8 cellular contexts compared by ENCODE assay signal in genomic region chr14:77208266-77208978, GRCh38. TPM values are rescaled to one million over a fixed set of nuclear protein-coding genes. Genes with fewer than 3 reads are reported as not detected.
DNase-seq lines count a peak whose midpoint lies in the region; ATAC-seq and TF ChIP-seq lines count a peak whose summit lies in the region.

No MANE protein-coding gene starts in this region.

- H3K27me3 Mint-ChIP-seq in glutamatergic neuron (ENCODE audit: unreplicated experiment) = peaks cover 8% of the 10 kb centered on the region

- DNase-seq in 8988T = peak; percentile 62
- DNase-seq in H4 (ENCODE audit: low spot score) = peak; percentile 44
- peak; percentile 50 to 83 for DNase-seq in PC-9
- DNase-seq in activated gamma-delta T cell treated with anti-CD3 and anti-CD28 coated beads, Interleukin-2, amount 50 U/mL, for 16 hours (ENCODE audit: low read depth) = peak; percentile 9
- no peak for DNase-seq in glutamatergic neuron
- peak; percentile 57 for DNase-seq in putamen (ENCODE audit: low spot score)
- no peak for DNase-seq in NCI-H526 treated with DMSO at 0.1 percent for 48 hours (lab: John Stamatoyannopoulos, UW)

- H3K4me3 Mint-ChIP-seq in glutamatergic neuron (ENCODE audit: unreplicated experiment) = no peak overlapping the region

- intact Hi-C loops in PC-9 (cut with micrococcal nuclease; ENCODE audit: unreplicated experiment) = no loop called here

- H3K27me3 ChIP-seq in PC-9 (ENCODE audit: insufficient read depth, low read depth) = peaks cover 54% of the 10 kb centered on the region

- H3F3A ChIP-seq in PC-9 (ENCODE audit: insufficient read depth, low read depth) = no peaks in the 10 kb centered on the region

- no peaks in the 10 kb centered on the region for H3K36me3 ChIP-seq in PC-9 (ENCODE audit: low read depth)

- H3K27ac ChIP-seq in PC-9 = no peak overlapping the region

- H3K4me2 ChIP-seq in PC-9 = no peak overlapping the region

- POLR2A ChIA-PET in PC-9 (lab: Charles Lee; ENCODE audit: unreplicated experiment) = interaction anchor here (0.6 kb wide), 1 partner anchor 253 kb away, joined by 3 read pairs; no protein-coding TSS in a partner anchor

- peaks cover 3% of the 10 kb centered on the region for H3K9me3 Mint-ChIP-seq in glutamatergic neuron (ENCODE audit: unreplicated experiment)

- CTCF ChIA-PET in PC-9 (lab: Charles Lee) = no interaction called here

- H4K20me1 ChIP-seq in PC-9 (ENCODE audit: insufficient read depth) = no peaks in the 10 kb centered on the region

- H3K9me3 ChIP-seq in PC-9 (ENCODE audit: insufficient read depth, low read depth) = no peaks in the 10 kb centered on the region

- H3K9me2 ChIP-seq in PC-9 (ENCODE audit: insufficient read depth) = no peaks in the 10 kb centered on the region

- no peak overlapping the region for H2AFZ ChIP-seq in PC-9

- peaks cover 39% of the 10 kb centered on the region for H3K4me1 Mint-ChIP-seq in glutamatergic neuron (ENCODE audit: low read depth, unreplicated experiment)

- no TSS peak for BruUV-seq in PC-9 (replicated peaks; lab: Mats Ljungman, UMichigan)

- no peaks in the 10 kb centered on the region for H3K4me1 ChIP-seq in PC-9 (replicated peaks; ENCODE audit: insufficient read depth)

- no peak for TF ChIP-seq CTCF in PC-9 (conservative IDR thresholded peaks at IDR 0.05)
- TF ChIP-seq CTCF in glutamatergic neuron (IDR thresholded peaks at IDR 0.05; ENCODE audit: partially characterized antibody, unreplicated experiment) = no peak

- no peak for ATAC-seq in HG02973 (IDR thresholded peaks at IDR 0.05; ENCODE audit: unreplicated experiment)

- no peaks in the 10 kb centered on the region for H3K79me2 ChIP-seq in PC-9 (ENCODE audit: low read depth)

- no peak overlapping the region for H3K4me3 ChIP-seq in PC-9

- H3K36me3 Mint-ChIP-seq in glutamatergic neuron (ENCODE audit: unreplicated experiment) = no peaks in the 10 kb centered on the region

- peak overlapping the region; percentile 23 for H3K27ac Mint-ChIP-seq in glutamatergic neuron (ENCODE audit: unreplicated experiment)

RNA-seq across cellular contexts. Expression of gene TMEM63C, which starts 26.8 kb away (rescaled TPM):
- 0.77 and 1.3 TPM in 2 replicates for total RNA-seq in H4 (2014; rRNA removed; shearing (Covaris generic))
- total RNA-seq in PC-9 (2021) = 2.1 and 2.2 TPM in 2 replicates
- 39.9 TPM for total RNA-seq in glutamatergic neuron (ENCODE audit: unreplicated experiment)

Comparison
In these comparisons a context has a peak if more than half of its experiments do, and no peak if none do; other contexts are left out.
1. DNase-seq: peak in 8988T (single experiment), H4 (single experiment), PC-9 (2 of 2), activated gamma-delta T cell treated with anti-CD3 and anti-CD28 coated beads, Interleukin-2, amount 50 U/mL, for 16 hours (single experiment) and putamen (single experiment); none in glutamatergic neuron (single experiment) and NCI-H526 treated with DMSO at 0.1 percent for 48 hours (single experiment).
2. RNA of gene TMEM63C, which starts 26.8 kb away (total RNA-seq): 39.9 TPM in glutamatergic neuron (single experiment); 2.1 to 2.2 TPM in PC-9 and 0.77 to 1.3 TPM in H4; every median in the first group is over 10 times any median in the second.